14 cellular contexts compared by ENCODE assay signal in genomic region chr21:46163375-46163774, GRCh38. TPM values are rescaled to one million over a fixed set of nuclear protein-coding genes. Genes with fewer than 3 reads are reported as not detected.
DNase-seq lines count a peak whose midpoint lies in the region; ATAC-seq and TF ChIP-seq lines count a peak whose summit lies in the region.
"Had no signal": no experiment of that assay in that cellular context is flagged by ENCODE, and none has a peak within 500 bp of the region (broad histone marks: within the 10 kb centered on the region; RNA-seq: fewer than 3 reads in every experiment).

No MANE protein-coding gene starts in this region.

- H3K36me3 Mint-ChIP-seq in activated naive CD4-positive, alpha-beta T cell treated with anti-CD3 and anti-CD28 coated beads, Interleukin-2, amount 10 ng/mL, durations not matched to agents 7 days and 5 days, result peaks cover 6% of the 10 kb centered on the region
- no peaks in the 10 kb centered on the region for H3K36me3 Mint-ChIP-seq in activated naive CD4-positive, alpha-beta T cell treated with anti-CD3 and anti-CD28 coated beads, Interleukin-2, amount 50 U/mL, for 72 hours
- peaks cover 11% of the 10 kb centered on the region for H3K36me3 Mint-ChIP-seq in endothelial cell (ENCODE audit: low read depth, unreplicated experiment)

- H3K27me3 Mint-ChIP-seq in activated naive CD4-positive, alpha-beta T cell treated with anti-CD3 and anti-CD28 coated beads, Interleukin-2, amount 10 ng/mL, durations not matched to agents 7 days and 5 days, result peaks cover 26% of the 10 kb centered on the region
- H3K27me3 Mint-ChIP-seq in endothelial cell (ENCODE audit: unreplicated experiment), result peaks cover 10% of the 10 kb centered on the region
- H3K27me3 Mint-ChIP-seq: B cell had no signal

- TF ChIP-seq CTCF in endothelial cell (IDR thresholded peaks at IDR 0.05; ENCODE audit: unreplicated experiment), result no peak
- no peak for TF ChIP-seq CTCF in omental fat pad (IDR thresholded peaks at IDR 0.05)

- no peak overlapping the region for H3K4me3 Mint-ChIP-seq in activated naive CD4-positive, alpha-beta T cell treated with anti-CD3 and anti-CD28 coated beads, Interleukin-2, amount 10 ng/mL, durations not matched to agents 7 days and 5 days
- H3K4me3 Mint-ChIP-seq in endothelial cell (ENCODE audit: unreplicated experiment), result peak overlapping the region; percentile 5
- H3K4me3 Mint-ChIP-seq: B cell; CD8-positive, alpha-beta T cell; H9 had no signal

- H3K4me1 Mint-ChIP-seq in activated naive CD4-positive, alpha-beta T cell treated with anti-CD3 and anti-CD28 coated beads, Interleukin-2, amount 10 ng/mL, durations not matched to agents 7 days and 5 days, result no peaks in the 10 kb centered on the region
- H3K4me1 Mint-ChIP-seq in endothelial cell (ENCODE audit: unreplicated experiment), result no peaks in the 10 kb centered on the region
- H3K4me1 Mint-ChIP-seq: B cell, H9 had no signal

- CTCF ChIA-PET in activated naive CD4-positive, alpha-beta T cell treated with anti-CD3 and anti-CD28 coated beads, Interleukin-2, amount 10 ng/mL, durations not matched to agents 7 days and 5 days (lab: Charles Lee), result no interaction called here

- ATAC-seq in activated naive CD4-positive, alpha-beta T cell treated with anti-CD3 and anti-CD28 coated beads, Interleukin-2, amount 50 U/mL, for 72 hours, result no peak
- ATAC-seq in omental fat pad (ENCODE audit: low FRiP score), result no peak
- ATAC-seq in GM18868 (IDR thresholded peaks at IDR 0.05; ENCODE audit: unreplicated experiment), result no peak
- ATAC-seq: CD8-positive, alpha-beta T cell; GM12878 had no signal

- peaks cover 3% of the 10 kb centered on the region for H3K9me3 Mint-ChIP-seq in activated naive CD4-positive, alpha-beta T cell treated with anti-CD3 and anti-CD28 coated beads, Interleukin-2, amount 10 ng/mL, durations not matched to agents 7 days and 5 days
- no peaks in the 10 kb centered on the region for H3K9me3 Mint-ChIP-seq in activated naive CD4-positive, alpha-beta T cell treated with anti-CD3 and anti-CD28 coated beads, Interleukin-2, amount 50 U/mL, for 72 hours
- no peaks in the 10 kb centered on the region for H3K9me3 Mint-ChIP-seq in endothelial cell (ENCODE audit: unreplicated experiment)
- H3K9me3 Mint-ChIP-seq: CD8-positive, alpha-beta T cell had no signal

- peak overlapping the region; percentile 49 for H3K27ac Mint-ChIP-seq in activated naive CD4-positive, alpha-beta T cell treated with anti-CD3 and anti-CD28 coated beads, Interleukin-2, amount 10 ng/mL, durations not matched to agents 7 days and 5 days
- peak overlapping the region in 1 of 2 donors; percentile 38 for H3K27ac Mint-ChIP-seq in activated naive CD4-positive, alpha-beta T cell treated with anti-CD3 and anti-CD28 coated beads, Interleukin-2, amount 50 U/mL, for 72 hours
- no peak overlapping the region for H3K27ac Mint-ChIP-seq in endothelial cell (ENCODE audit: unreplicated experiment)
- H3K27ac Mint-ChIP-seq: B cell; CD8-positive, alpha-beta T cell; H9 had no signal

- DNase-seq in activated naive CD4-positive, alpha-beta T cell treated with anti-CD3 and anti-CD28 coated beads, Interleukin-2, amount 10 ng/mL, durations not matched to agents 7 days and 5 days, result no peak
- DNase-seq in activated naive CD4-positive, alpha-beta T cell treated with anti-CD3 and anti-CD28 coated beads, Interleukin-2, amount 50 U/mL, for 72 hours (ENCODE audit: low spot score in 2 of 2), result no peak
- DNase-seq in endothelial cell (ENCODE audit: low spot score), result no peak
- peak; percentile 8 for DNase-seq in omental fat pad (ENCODE audit: low spot score)
- DNase-seq in HUDEP-2 (lab: John Stamatoyannopoulos, UW; ENCODE audit: unreplicated experiment in 76 of 76), result no peak
- DNase-seq: Calu3; CD8-positive, alpha-beta T cell; DMS53; DND-41; EL; H9 had no signal

RNA-seq across cellular contexts. Expression of gene FTCD, which starts 8.0 kb away (rescaled TPM):
- under 1 TPM; 0.21 to 0.39 TPM for total RNA-seq in activated naive CD4-positive, alpha-beta T cell treated with anti-CD3 and anti-CD28 coated beads, Interleukin-2, amount 50 U/mL, for 72 hours
- 1.5 TPM for total RNA-seq in endothelial cell (ENCODE audit: unreplicated experiment)
- not detected for total RNA-seq in omental fat pad

RNA-seq across cellular contexts. Expression of gene SPATC1L, which starts 20.9 kb away (rescaled TPM):
- 1 to 10 TPM; 7.1 to 8.9 TPM for total RNA-seq in activated naive CD4-positive, alpha-beta T cell treated with anti-CD3 and anti-CD28 coated beads, Interleukin-2, amount 50 U/mL, for 72 hours
- total RNA-seq in endothelial cell (ENCODE audit: unreplicated experiment), result 25.3 TPM
- total RNA-seq in omental fat pad, result 1 to 10 TPM in 3 of 4 donors, under 1 TPM in 1; 0.96 to 8.0 (median 2.8) TPM
